27 cellular contexts compared by ENCODE assay signal in genomic region chr16:54462151-54462651, GRCh38.
A peak's percentile ranks its signal among the peaks of the same experiment; 100 is the strongest.
DNase-seq lines count a peak whose midpoint lies in the region; ATAC-seq and TF ChIP-seq lines count a peak whose summit lies in the region.
"Had no signal": no experiment of that assay in that cellular context is flagged by ENCODE, and none has a peak within 500 bp of the region (broad histone marks: within the 10 kb centered on the region; RNA-seq: fewer than 3 reads in every experiment).

No MANE protein-coding gene starts in this region.

- H2BK5ac ChIP-seq in trophoblast cell (ENCODE audit: low read depth, low read length, poor library complexity) = no peak overlapping the region

- H2BK12ac ChIP-seq in trophoblast cell (ENCODE audit: low read length) = no peak overlapping the region

- no peak overlapping the region for H3K4ac ChIP-seq in trophoblast cell (ENCODE audit: low read depth, low read length)

- TF ChIP-seq CTCF in AG09309 (IDR thresholded peaks at IDR 0.05; ENCODE audit: control insufficient read depth, insufficient read depth, low read depth, low read length, missing control alignments) (no peak), HFFc6 (IDR thresholded peaks at IDR 0.05) (no peak), foreskin fibroblast (IDR thresholded peaks at IDR 0.05; ENCODE audit: low read depth, low read length) (no peak)

- H3K14ac ChIP-seq in trophoblast cell (ENCODE audit: low read length) = no peak overlapping the region

- H3K27ac Mint-ChIP-seq in HFFc6 = peak overlapping the region; percentile 77
- H3K27ac Mint-ChIP-seq: activated CD4-positive, alpha-beta T cell treated with anti-CD3 and anti-CD28 coated beads, Interleukin-2, amount 10 ng/mL, durations not matched to agents 7 days and 5 days; activated T-cell treated with anti-CD3 and anti-CD28 coated beads, Interleukin-2, amount 50 U/mL, for 72 hours; stimulated activated effector memory CD8-positive, alpha-beta T cell treated with anti-CD3 and anti-CD28 coated beads, Interleukin-12 subunit alpha, Interleukin-12 subunit beta, amount 100 ng/mL, for 72 hours had no signal

- no peaks in the 10 kb centered on the region for H3K79me1 ChIP-seq in trophoblast cell (ENCODE audit: low read length)

- peaks cover 43% of the 10 kb centered on the region for H3K4me1 Mint-ChIP-seq in HFFc6 (ENCODE audit: low read depth)
- H3K4me1 Mint-ChIP-seq: activated CD4-positive, alpha-beta T cell treated with anti-CD3 and anti-CD28 coated beads, Interleukin-2, amount 10 ng/mL, durations not matched to agents 7 days and 5 days; stimulated activated effector memory CD8-positive, alpha-beta T cell treated with anti-CD3 and anti-CD28 coated beads, Interleukin-12 subunit alpha, Interleukin-12 subunit beta, amount 100 ng/mL, for 72 hours had no signal

- peaks cover 0 to 3% of the 10 kb centered on the region in 2 experiments for H3K4me1 ChIP-seq in trophoblast cell (ENCODE audit: control insufficient read depth in 1 of 2, insufficient read depth in 2 of 2, low read length in 2 of 2)
- H3K4me1 ChIP-seq: Peyer's patch, SJCRH30, spleen had no signal

- no peak overlapping the region for H2BK120ac ChIP-seq in trophoblast cell (ENCODE audit: insufficient read depth, low read length, poor library complexity)

- peaks cover 23% of the 10 kb centered on the region for H3K9me3 Mint-ChIP-seq in HFFc6

- peaks cover 4% of the 10 kb centered on the region for H3K27me3 Mint-ChIP-seq in HFFc6 (ENCODE audit: insufficient read depth)

- no peaks in the 10 kb centered on the region for H3K79me2 ChIP-seq in trophoblast cell (ENCODE audit: control insufficient read depth, insufficient read depth, low read length, poor library complexity)

- H3K4me3 Mint-ChIP-seq in HFFc6 = peak overlapping the region; percentile 48; the same call in 1 of the 2 replicates
- H3K4me3 Mint-ChIP-seq: activated CD4-positive, alpha-beta T cell treated with anti-CD3 and anti-CD28 coated beads, Interleukin-2, amount 10 ng/mL, durations not matched to agents 7 days and 5 days; activated T-cell treated with anti-CD3 and anti-CD28 coated beads, Interleukin-2, amount 50 U/mL, for 72 hours; stimulated activated effector memory CD8-positive, alpha-beta T cell treated with anti-CD3 and anti-CD28 coated beads, Interleukin-12 subunit alpha, Interleukin-12 subunit beta, amount 100 ng/mL, for 72 hours had no signal

- H4K8ac ChIP-seq in trophoblast cell (ENCODE audit: low read depth, low read length) = no peak overlapping the region

- no peak overlapping the region for H4K91ac ChIP-seq in trophoblast cell (ENCODE audit: low read depth, low read length)

- H3K4me2 ChIP-seq in trophoblast cell (ENCODE audit: low read length) = no peak overlapping the region
- H3K4me2 ChIP-seq: KMS-11 had no signal

- no peaks in the 10 kb centered on the region for H3K36me3 ChIP-seq in trophoblast cell (ENCODE audit: control insufficient read depth in 1 of 2, insufficient read depth in 2 of 2, low read length in 2 of 2)
- H3K36me3 ChIP-seq: Peyer's patch, SJCRH30, spleen, suprapubic skin had no signal

- H3K9ac ChIP-seq in trophoblast cell (ENCODE audit: low read length) = no peak overlapping the region
- H3K9ac ChIP-seq: KMS-11 had no signal

- no peak overlapping the region for H4K12ac ChIP-seq in trophoblast cell (ENCODE audit: low read depth, low read length)

- DNase-seq in AG09309 (ENCODE audit: low read depth) = peak; percentile 90
- DNase-seq in HFFc6 = peak; percentile 60
- DNase-seq in astrocyte of the hippocampus (ENCODE audit: low read depth, low spot score) = peak; percentile 69
- peak; percentile 55 to 70 for DNase-seq in foreskin fibroblast
- DNase-seq in NCI-H524 (lab: John Stamatoyannopoulos, UW) = no peak
- no peak for DNase-seq in NCI-H1417 (lab: John Stamatoyannopoulos, UW)
- no peak for DNase-seq in trophoblast cell
- DNase-seq: ACHN; activated CD4-positive, alpha-beta T cell treated with anti-CD3 and anti-CD28 coated beads, Interleukin-2, amount 10 ng/mL, durations not matched to agents 7 days and 5 days; activated naive CD4-positive, alpha-beta T cell treated with Interleukin-2 at 50 U/mL for 16 hours; activated T-cell treated with anti-CD3 and anti-CD28 coated beads, Interleukin-2, amount 50 U/mL, for 72 hours; foreskin melanocyte; GOT3; left colon; mesenchymal stem cell; NCI-H1694 treated with DMSO at 0.1 percent for 48 hours; NCI-H526 treated with DMSO at 0.1 percent for 48 hours; Peyer's patch; retina; SJCRH30; spleen; stimulated activated CD4-positive, alpha-beta T cell treated with anti-CD3 and anti-CD28 coated beads, Interleukin-2, amount 100 ng/mL, for 48 hours; T-helper 2 cell had no signal

- H3K4me3 ChIP-seq in AG09309 (ENCODE audit: control insufficient read depth, low read depth, low read length) (no peak overlapping the region), foreskin fibroblast (ENCODE audit: low read depth in 1 of 2, low read length in 2 of 2) (no peak overlapping the region), trophoblast cell (ENCODE audit: low read depth, low read length) (no peak overlapping the region)
- H3K4me3 ChIP-seq: Peyer's patch, SJCRH30, spleen, suprapubic skin had no signal

- H3K36me3 Mint-ChIP-seq in HFFc6 (ENCODE audit: low read depth) = peaks cover 25% of the 10 kb centered on the region
- H3K36me3 Mint-ChIP-seq: stimulated activated effector memory CD8-positive, alpha-beta T cell treated with anti-CD3 and anti-CD28 coated beads, Interleukin-12 subunit alpha, Interleukin-12 subunit beta, amount 100 ng/mL, for 72 hours had no signal

- H2AFZ ChIP-seq in trophoblast cell (ENCODE audit: insufficient read depth, low read length, poor library complexity) = no peak overlapping the region

- H3K9me3 ChIP-seq in trophoblast cell (ENCODE audit: insufficient read depth, low read depth, low read length) = no peaks in the 10 kb centered on the region
- H3K9me3 ChIP-seq: suprapubic skin had no signal

- H2AK5ac ChIP-seq in trophoblast cell (ENCODE audit: low read length) = no peak overlapping the region

- no peak overlapping the region for H3K23ac ChIP-seq in trophoblast cell (ENCODE audit: low read length)

- H3K27ac ChIP-seq in trophoblast cell (ENCODE audit: low read depth, low read length) = no peak overlapping the region
- H3K27ac ChIP-seq: KMS-11, Peyer's patch, SJCRH30, spleen, suprapubic skin had no signal

- no CpG with 5 or more reads among the region's 2 CpGs for WGBS in trophoblast cell (ENCODE audit: extremely low coverage, insufficient coverage, insufficient read length)

- no peak overlapping the region for H3K18ac ChIP-seq in trophoblast cell (ENCODE audit: low read length)

- H3K27me3 ChIP-seq in trophoblast cell (ENCODE audit: insufficient read depth, low read length) = no peaks in the 10 kb centered on the region
- H3K27me3 ChIP-seq: Peyer's patch, SJCRH30, suprapubic skin had no signal

- no peak for ATAC-seq in GM21576 (IDR thresholded peaks at IDR 0.05; ENCODE audit: unreplicated experiment)
- ATAC-seq: activated T-cell treated with anti-CD3 and anti-CD28 coated beads, Interleukin-2, amount 50 U/mL, for 72 hours; left colon; stimulated activated effector memory CD8-positive, alpha-beta T cell treated with anti-CD3 and anti-CD28 coated beads, Interleukin-12 subunit alpha, Interleukin-12 subunit beta, amount 100 ng/mL, for 72 hours had no signal

Comparison
In these comparisons a context has a peak if more than half of its experiments do, and no peak if none do; other contexts are left out.
1. DNase-seq: peak in AG09309 (single experiment), HFFc6 (single experiment), astrocyte of the hippocampus (single experiment) and foreskin fibroblast (2 of 2); none in NCI-H524 (0 of 2), NCI-H1417 (0 of 3) and trophoblast cell (0 of 2).